Comparison of ENCODE assay signal across 8 cellular contexts in the genomic region with DNA sequence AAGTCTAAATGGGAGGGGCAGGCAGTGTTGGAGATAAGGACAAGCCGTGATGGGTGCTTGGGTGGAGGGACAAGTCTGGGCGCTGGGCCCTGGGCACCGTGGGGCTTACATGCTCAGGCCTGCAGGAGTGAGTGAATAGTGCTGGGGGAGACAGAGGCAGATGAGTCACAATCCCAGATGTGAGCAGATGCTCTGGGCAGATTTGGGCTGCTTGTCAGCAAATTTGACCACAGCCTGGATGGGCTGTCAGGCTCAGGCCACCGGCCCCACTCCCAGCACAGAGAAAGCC. TPM values are rescaled to one million over a fixed set of nuclear protein-coding genes. Genes with fewer than 3 reads are reported as not detected.
A peak's percentile ranks its signal among the peaks of the same experiment; 100 is the strongest.
DNase-seq lines count a peak whose midpoint lies in the region; ATAC-seq and TF ChIP-seq lines count a peak whose summit lies in the region.

No MANE protein-coding gene starts in this region.

- H3K27me3 ChIP-seq in RWPE2 (ENCODE audit: insufficient read depth, poor library complexity, severe bottlenecking) (no peaks in the 10 kb centered on the region), fibroblast of lung (ENCODE audit: control insufficient read depth, insufficient read depth, low read length) (no peaks in the 10 kb centered on the region), smooth muscle cell (ENCODE audit: low read depth) (no peaks in the 10 kb centered on the region)

- H2AFZ ChIP-seq in fibroblast of lung (ENCODE audit: low read length) (no peak overlapping the region), smooth muscle cell (ENCODE audit: low read depth) (peak overlapping the region; percentile 11)

- DNase-seq in HFFc6, result no peak
- peak; percentile 98 for DNase-seq in RWPE2 (ENCODE audit: low spot score)
- peak in 1 of 2 donors; percentile 100 for DNase-seq in fibroblast of lung (ENCODE audit: low read depth in 2 of 2)
- DNase-seq in smooth muscle cell (lab: John Stamatoyannopoulos, UW; ENCODE audit: unreplicated experiment), result peak; percentile 34
- no peak for DNase-seq in NCI-H748 (lab: John Stamatoyannopoulos, UW; ENCODE audit: unreplicated experiment)
- no peak for DNase-seq in AG08396 (ENCODE audit: low spot score)
- DNase-seq in activated CD4-positive, alpha-beta T cell treated with anti-CD3 and anti-CD28 coated beads, Interleukin-2, amount 50 U/mL, for 4 hours, result no peak

- H4K20me1 ChIP-seq in fibroblast of lung (ENCODE audit: control insufficient read depth, extremely low read depth, insufficient read depth, low read length) (no peaks in the 10 kb centered on the region), smooth muscle cell (ENCODE audit: low read depth) (no peaks in the 10 kb centered on the region)

- no peaks in the 10 kb centered on the region for H3K36me3 ChIP-seq in RWPE2 (ENCODE audit: low read depth)
- H3K36me3 ChIP-seq in fibroblast of lung (ENCODE audit: control insufficient read depth, insufficient read depth, low read length), result no peaks in the 10 kb centered on the region
- no peaks in the 10 kb centered on the region for H3K36me3 ChIP-seq in smooth muscle cell (ENCODE audit: low read depth)

- no peak overlapping the region for H3K4me3 ChIP-seq in RWPE2 (ENCODE audit: severe bottlenecking)
- peak overlapping the region in 1 of 4 experiments; percentile 60 for H3K4me3 ChIP-seq in fibroblast of lung (replicated peaks in 1 of 4; ENCODE audit: control extremely low read depth in 1 of 4, insufficient read depth in 1 of 4, low read depth in 3 of 4, low read length in 4 of 4)
- no peak overlapping the region for H3K4me3 ChIP-seq in smooth muscle cell

- H3K4me1 ChIP-seq in RWPE2 (ENCODE audit: insufficient read depth, poor library complexity, severe bottlenecking) (peaks cover 47% of the 10 kb centered on the region), fibroblast of lung (ENCODE audit: control insufficient read depth, extremely low read depth, insufficient read depth, low read length) (peaks cover 25% of the 10 kb centered on the region), smooth muscle cell (ENCODE audit: low read depth) (peaks cover 21% of the 10 kb centered on the region)

- H3K9ac ChIP-seq in fibroblast of lung (ENCODE audit: insufficient read depth, low read length), result peak overlapping the region; percentile 59
- H3K9ac ChIP-seq in smooth muscle cell (ENCODE audit: low read depth), result peak overlapping the region; percentile 95

- peaks cover 7% of the 10 kb centered on the region for H3K79me2 ChIP-seq in fibroblast of lung (ENCODE audit: control insufficient read depth, insufficient read depth, low read length)
- H3K79me2 ChIP-seq in smooth muscle cell (ENCODE audit: low read depth), result no peaks in the 10 kb centered on the region

- H3K9me3 ChIP-seq in RWPE2 (ENCODE audit: severe bottlenecking) (no peaks in the 10 kb centered on the region), fibroblast of lung (ENCODE audit: control insufficient read depth, insufficient read depth, low read depth, low read length) (no peaks in the 10 kb centered on the region), smooth muscle cell (replicated peaks; ENCODE audit: low read depth) (no peaks in the 10 kb centered on the region)

- peak overlapping the region; percentile 97 for H3K27ac Mint-ChIP-seq in HFFc6

- peak overlapping the region; percentile 83 for H3K4me2 ChIP-seq in fibroblast of lung (ENCODE audit: extremely low read depth, insufficient read depth, low read length)
- peak overlapping the region; percentile 81 for H3K4me2 ChIP-seq in smooth muscle cell

- peaks cover 51% of the 10 kb centered on the region for H3K4me1 Mint-ChIP-seq in HFFc6 (ENCODE audit: low read depth)

- peak overlapping the region; percentile 82 for H3K4me3 Mint-ChIP-seq in HFFc6

- no peaks in the 10 kb centered on the region for H3K9me3 Mint-ChIP-seq in HFFc6

- WGBS in smooth muscle cell (ENCODE audit: low lambda C conversion rate), result 4% methylated on average over 4 of the region's 4 CpGs

- H3K36me3 Mint-ChIP-seq in HFFc6 (ENCODE audit: low read depth), result no peaks in the 10 kb centered on the region; the same call in 1 of the 2 replicates

- TF ChIP-seq CTCF in HFFc6 (IDR thresholded peaks at IDR 0.05) (no peak), RWPE2 (IDR thresholded peaks at IDR 0.05; ENCODE audit: poor library complexity, severe bottlenecking) (no peak), fibroblast of lung (conservative IDR thresholded peaks at IDR 0.05 in 1 of 2, IDR thresholded peaks at IDR 0.05 in 1 of 2; ENCODE audit: low read depth in 1 of 2, low read length in 2 of 2) (no peak), smooth muscle cell (IDR thresholded peaks at IDR 0.05; ENCODE audit: borderline replicate concordance, insufficient read depth, poor library complexity, severe bottlenecking) (no peak)

- peaks cover 2% of the 10 kb centered on the region for H3K27me3 Mint-ChIP-seq in HFFc6 (ENCODE audit: insufficient read depth)

- ATAC-seq in RWPE2 (ENCODE audit: low read depth) (peak; percentile 81), HG02870 (IDR thresholded peaks at IDR 0.05; ENCODE audit: unreplicated experiment) (no peak)

- H3K27ac ChIP-seq in RWPE2 (ENCODE audit: poor library complexity, severe bottlenecking) (peak overlapping the region; percentile 100), fibroblast of lung (ENCODE audit: insufficient read depth, low read length) (peak overlapping the region; percentile 97), smooth muscle cell (ENCODE audit: low read depth) (peak overlapping the region; percentile 99)

- peaks cover 26% of the 10 kb centered on the region for H3F3A ChIP-seq in smooth muscle cell (ENCODE audit: low read depth)

RNA-seq across cellular contexts. Expression of a gene that starts 41.6 kb away (rescaled TPM):
- 10 to 100 TPM; 24.0 to 29.0 (median 26.4) TPM for total RNA-seq in HFFc6 (2021; fragmentation: NEBNext Ultra II Directional; extraction: Animal tissue kit (Norgen Biotek cat#: 25700))
- total RNA-seq in fibroblast of lung (22.6 and 29.4 TPM in 2 replicates), smooth muscle cell (30.6 and 42.7 TPM in 2 replicates)
- polyA plus RNA-seq in fibroblast of lung (54.2 and 61.3 TPM in 2 replicates), smooth muscle cell (22.6 and 26.0 TPM in 2 replicates)
- 22.2 and 30.6 TPM in 2 replicates for polyA plus RNA-seq in fibroblast of lung (2012)
- polyA minus RNA-seq in fibroblast of lung (ENCODE audit: low replicate concordance), result 278 and 351 TPM in 2 replicates

Comparison
In these comparisons a context has a peak if more than half of its experiments do, and no peak if none do; other contexts are left out.
1. DNase-seq: peak in RWPE2 (single experiment) and smooth muscle cell (single experiment); none in HFFc6 (single experiment), NCI-H748 (single experiment), AG08396 (single experiment) and activated CD4-positive, alpha-beta T cell treated with anti-CD3 and anti-CD28 coated beads, Interleukin-2, amount 50 U/mL, for 4 hours (0 of 2).
2. Peak in every context shown above with its lines, with median percentiles within 50 percentile points of each other: H3K27ac ChIP-seq.